8 cellular contexts compared by ENCODE assay signal in genomic region chr18:48806551-48807261, GRCh38.
DNase-seq lines count a peak whose midpoint lies in the region; ATAC-seq and TF ChIP-seq lines count a peak whose summit lies in the region.

No MANE protein-coding gene starts in this region.

- no peak overlapping the region for H3K4me2 ChIP-seq in GM23338
- H3K4me2 ChIP-seq in fibroblast of lung (ENCODE audit: extremely low read depth, insufficient read depth, low read length): no peak overlapping the region

- no peak for ATAC-seq in GM23338

- intact Hi-C loops in activated CD4-positive, alpha-beta memory T cell treated with anti-CD3 and anti-CD28 coated beads for 36 hours (cut with micrococcal nuclease): no loop called here
- intact Hi-C loops in Calu3 (cut with micrococcal nuclease; ENCODE audit: unreplicated experiment): no loop called here

- H3K36me3 ChIP-seq in GM23338 (ENCODE audit: insufficient read depth) (no peaks in the 10 kb centered on the region), fibroblast of lung (ENCODE audit: control insufficient read depth, insufficient read depth, low read length) (no peaks in the 10 kb centered on the region)

- H2AFZ ChIP-seq in GM23338 (no peak overlapping the region), fibroblast of lung (ENCODE audit: low read length) (no peak overlapping the region)

- no peaks in the 10 kb centered on the region for H3K79me2 ChIP-seq in GM23338 (replicated peaks; ENCODE audit: insufficient read depth)
- no peaks in the 10 kb centered on the region for H3K79me2 ChIP-seq in fibroblast of lung (ENCODE audit: control insufficient read depth, insufficient read depth, low read length)

- H4K20me1 ChIP-seq in GM23338 (replicated peaks; ENCODE audit: insufficient read depth) (no peaks in the 10 kb centered on the region), fibroblast of lung (ENCODE audit: control insufficient read depth, extremely low read depth, insufficient read depth, low read length) (no peaks in the 10 kb centered on the region)

- H3K4me1 Mint-ChIP-seq in GM23338 (no peaks in the 10 kb centered on the region), Calu3 (ENCODE audit: low read depth, unreplicated experiment) (peaks cover 13% of the 10 kb centered on the region)
- H3K4me1 Mint-ChIP-seq in activated CD4-positive, alpha-beta memory T cell treated with anti-CD3 and anti-CD28 coated beads for 36 hours (ENCODE audit: low read depth): peaks cover 45% of the 10 kb centered on the region

- H3K9me3 ChIP-seq in fibroblast of lung (ENCODE audit: control insufficient read depth, insufficient read depth, low read depth, low read length): no peaks in the 10 kb centered on the region

- POLR2A ChIA-PET in activated CD4-positive, alpha-beta memory T cell treated with anti-CD3 and anti-CD28 coated beads for 36 hours (lab: Charles Lee): no interaction called here

- H3K9me3 Mint-ChIP-seq in GM23338: no peaks in the 10 kb centered on the region
- no peaks in the 10 kb centered on the region for H3K9me3 Mint-ChIP-seq in activated CD4-positive, alpha-beta memory T cell treated with anti-CD3 and anti-CD28 coated beads for 36 hours
- no peaks in the 10 kb centered on the region for H3K9me3 Mint-ChIP-seq in Calu3 (ENCODE audit: low read depth, unreplicated experiment)

- no TSS peak for BruUV-seq in Calu3 (replicated peaks; lab: Mats Ljungman, UMichigan)

- no peaks in the 10 kb centered on the region for H3F3A ChIP-seq in GM23338 (replicated peaks; ENCODE audit: low read depth)

- H3K36me3 Mint-ChIP-seq in GM23338 (ENCODE audit: low read depth): peaks cover 3% of the 10 kb centered on the region; the same call in 2 of the 3 replicates
- no peaks in the 10 kb centered on the region for H3K36me3 Mint-ChIP-seq in activated CD4-positive, alpha-beta memory T cell treated with anti-CD3 and anti-CD28 coated beads for 36 hours
- H3K36me3 Mint-ChIP-seq in Calu3 (ENCODE audit: insufficient read depth, unreplicated experiment): no peaks in the 10 kb centered on the region

- no peaks in the 10 kb centered on the region for H3K4me1 ChIP-seq in GM23338 (ENCODE audit: insufficient read depth)
- H3K4me1 ChIP-seq in fibroblast of lung (ENCODE audit: control insufficient read depth, extremely low read depth, insufficient read depth, low read length): peaks cover 3% of the 10 kb centered on the region

- TF ChIP-seq CTCF in GM23338 (conservative IDR thresholded peaks at IDR 0.05; ENCODE audit: low read depth in 2 of 2) (no peak), fibroblast of lung (conservative IDR thresholded peaks at IDR 0.05 in 1 of 2, IDR thresholded peaks at IDR 0.05 in 1 of 2; ENCODE audit: low read depth in 1 of 2, low read length in 2 of 2) (no peak), Calu3 (IDR thresholded peaks at IDR 0.05; ENCODE audit: unreplicated experiment) (no peak)

- H3K4me3 ChIP-seq in GM23338 (no peak overlapping the region), fibroblast of lung (replicated peaks in 1 of 4; ENCODE audit: control extremely low read depth in 1 of 4, insufficient read depth in 1 of 4, low read depth in 3 of 4, low read length in 4 of 4) (no peak overlapping the region), skin epidermis (no peak overlapping the region)

- CTCF ChIA-PET in activated CD4-positive, alpha-beta memory T cell treated with anti-CD3 and anti-CD28 coated beads for 36 hours (lab: Charles Lee): no interaction called here
- CTCF ChIA-PET in Calu3 (lab: Charles Lee): interaction anchor here (0.9 kb wide), 1 partner anchor 49 kb away, joined by 5 read pairs; no protein-coding TSS in a partner anchor

- DNase-seq in GM23338 (ENCODE audit: low spot score) (peak; percentile 17), fibroblast of lung (ENCODE audit: low read depth in 2 of 2) (peak; percentile 20 to 45), Calu3 (no peak), NCI-H510A (lab: John Stamatoyannopoulos, UW) (no peak), hypothalamus (lab: John Stamatoyannopoulos, UW) (no peak), occipital lobe (lab: John Stamatoyannopoulos, UW) (no peak)
- peak; percentile 38 for DNase-seq in activated CD4-positive, alpha-beta memory T cell treated with anti-CD3 and anti-CD28 coated beads for 36 hours

- H3K27me3 ChIP-seq in GM23338 (ENCODE audit: insufficient read depth): no peaks in the 10 kb centered on the region
- no peaks in the 10 kb centered on the region for H3K27me3 ChIP-seq in fibroblast of lung (ENCODE audit: control insufficient read depth, insufficient read depth, low read length)

- H3K27ac ChIP-seq in GM23338 (ENCODE audit: low read depth): no peak overlapping the region
- no peak overlapping the region for H3K27ac ChIP-seq in fibroblast of lung (ENCODE audit: insufficient read depth, low read length)
- H3K27ac ChIP-seq in skin epidermis: peak overlapping the region in 11 of 21 experiments; percentile 11 to 78 (median 57)

- no peaks in the 10 kb centered on the region for H3K9me2 ChIP-seq in GM23338 (ENCODE audit: insufficient read depth)

- H3K4me3 Mint-ChIP-seq in GM23338 (no peak overlapping the region), Calu3 (ENCODE audit: low read depth, unreplicated experiment) (no peak overlapping the region)
- no peak overlapping the region for H3K4me3 Mint-ChIP-seq in activated CD4-positive, alpha-beta memory T cell treated with anti-CD3 and anti-CD28 coated beads for 36 hours

- H3K27ac Mint-ChIP-seq in GM23338 (no peak overlapping the region), Calu3 (ENCODE audit: unreplicated experiment) (no peak overlapping the region)
- peak overlapping the region; percentile 40 for H3K27ac Mint-ChIP-seq in activated CD4-positive, alpha-beta memory T cell treated with anti-CD3 and anti-CD28 coated beads for 36 hours

- peaks cover 5% of the 10 kb centered on the region for H3K27me3 Mint-ChIP-seq in GM23338 (ENCODE audit: insufficient read depth, low read depth, poor library complexity)
- H3K27me3 Mint-ChIP-seq in activated CD4-positive, alpha-beta memory T cell treated with anti-CD3 and anti-CD28 coated beads for 36 hours: no peaks in the 10 kb centered on the region
- H3K27me3 Mint-ChIP-seq in Calu3 (ENCODE audit: unreplicated experiment): no peaks in the 10 kb centered on the region

- no peak overlapping the region for H3K9ac ChIP-seq in fibroblast of lung (ENCODE audit: insufficient read depth, low read length)

TF ChIP-seq in GM23338, 12 proteins besides CTCF, POLR2A, EP300 and RAD21 (continues in another document):
- TF ChIP-seq NANOG (IDR thresholded peaks at IDR 0.05; ENCODE audit: borderline replicate concordance): no peak
- no peak for TF ChIP-seq CREB1 (CRISPR knock-in tag; IDR thresholded peaks at IDR 0.05; ENCODE audit: low read depth)
- no peak for TF ChIP-seq EZH2 (IDR thresholded peaks at IDR 0.05; ENCODE audit: low read depth, unreplicated experiment)
- TF ChIP-seq ZNF331 (CRISPR knock-in tag; IDR thresholded peaks at IDR 0.05; ENCODE audit: low read depth): no peak
- no peak for TF ChIP-seq ETS1 (IDR thresholded peaks at IDR 0.05)
- no peak for TF ChIP-seq REST (IDR thresholded peaks at IDR 0.05; ENCODE audit: unreplicated experiment)

Comparison
In these comparisons a context has a peak if more than half of its experiments do, and no peak if none do; other contexts are left out.
1. DNase-seq: peak in GM23338 (single experiment), activated CD4-positive, alpha-beta memory T cell treated with anti-CD3 and anti-CD28 coated beads for 36 hours (single experiment) and fibroblast of lung (2 of 2); none in Calu3 (single experiment), NCI-H510A (single experiment), hypothalamus (0 of 51) and occipital lobe (single experiment).
2. H3K27ac ChIP-seq: peak in skin epidermis (11 of 21); none in GM23338 (single experiment) and fibroblast of lung (single experiment).